Comparison of ENCODE assay signal across 11 cellular contexts in the genomic region with DNA sequence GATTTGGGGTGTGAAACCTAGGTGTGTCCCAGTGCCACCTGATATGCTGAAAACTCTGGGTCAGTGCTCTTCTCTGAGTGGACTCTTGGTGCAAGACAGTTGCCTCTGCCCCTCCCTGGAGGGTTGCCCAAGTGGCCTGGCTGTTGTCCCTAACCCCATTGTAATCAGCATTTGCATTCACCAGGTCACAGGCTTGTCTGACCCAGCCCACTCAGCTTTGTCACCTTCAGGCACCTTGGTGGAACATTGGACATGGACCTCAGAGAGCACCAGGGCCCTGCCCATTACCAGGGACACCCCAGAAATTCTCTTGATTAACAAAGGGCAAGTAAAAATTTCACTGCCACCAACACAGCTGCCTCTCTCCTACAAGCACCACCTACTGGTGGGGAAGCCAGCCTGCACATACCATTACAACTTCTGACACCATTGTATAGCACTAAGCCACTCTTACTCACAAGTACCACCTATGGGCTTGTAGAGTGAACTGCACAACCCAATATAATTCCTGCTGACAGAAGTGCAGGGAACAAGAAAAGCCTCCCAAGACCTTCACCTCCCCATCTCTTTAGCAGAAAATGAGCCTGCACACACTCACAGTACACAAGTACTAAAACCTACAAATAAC.
DNase-seq lines count a peak whose midpoint lies in the region; ATAC-seq and TF ChIP-seq lines count a peak whose summit lies in the region.
"Had no signal": no experiment of that assay in that cellular context is flagged by ENCODE, and none has a peak within 500 bp of the region (broad histone marks: within the 10 kb centered on the region; RNA-seq: fewer than 3 reads in every experiment).

No MANE protein-coding gene starts in this region.

- TF ChIP-seq POLR2A in Peyer's patch (IDR thresholded peaks at IDR 0.05) = no peak

- no peaks in the 10 kb centered on the region for H3K4me1 ChIP-seq in OCI-LY1 (ENCODE audit: insufficient read depth, low read length, severe bottlenecking)
- H3K4me1 ChIP-seq in left lung = no peaks in the 10 kb centered on the region
- no peaks in the 10 kb centered on the region for H3K4me1 ChIP-seq in Peyer's patch

- POLR2A ChIA-PET in HEK293T (lab: Yijun Ruan, JAX) = no interaction called here

- no peak overlapping the region for H2AFZ ChIP-seq in OCI-LY1 (ENCODE audit: low read length)

- CTCF ChIA-PET in HEK293T (lab: Yijun Ruan, JAX) = no interaction called here

- H3K79me2 ChIP-seq in OCI-LY1 (ENCODE audit: insufficient read depth, low read length) = no peaks in the 10 kb centered on the region

- intact Hi-C loops in left lung (cut with DNase I) = no loop called here

- TF ChIP-seq CTCF in GM12875 (IDR thresholded peaks at IDR 0.05; ENCODE audit: borderline replicate concordance, insufficient read depth, low read depth, low read length) = peak; percentile 41; the same call in 1 of the 2 replicates
- peak; percentile 50 for TF ChIP-seq CTCF in OCI-LY1 (IDR thresholded peaks at IDR 0.05; ENCODE audit: low read length)
- no peak for TF ChIP-seq CTCF in omental fat pad (IDR thresholded peaks at IDR 0.05)
- no peak for TF ChIP-seq CTCF in left lung (IDR thresholded peaks at IDR 0.05)
- TF ChIP-seq CTCF in Peyer's patch (IDR thresholded peaks at IDR 0.05) = no peak

- no peaks in the 10 kb centered on the region for H3F3A ChIP-seq in OCI-LY1 (ENCODE audit: insufficient read depth, low read length)

- H3K4me3 ChIP-seq in GM12875 (ENCODE audit: low read depth, low read length) (no peak overlapping the region), OCI-LY1 (ENCODE audit: low read depth, low read length, poor library complexity, severe bottlenecking) (no peak overlapping the region), left lung (no peak overlapping the region), Peyer's patch (no peak overlapping the region)

- no peak overlapping the region for H3K4me2 ChIP-seq in OCI-LY1 (ENCODE audit: low read length)

- no peaks in the 10 kb centered on the region for H3K36me3 ChIP-seq in OCI-LY1 (ENCODE audit: insufficient read depth, low read length)
- no peaks in the 10 kb centered on the region for H3K36me3 ChIP-seq in left lung
- H3K36me3 ChIP-seq in Peyer's patch = no peaks in the 10 kb centered on the region

- H3K9ac ChIP-seq in OCI-LY1 (ENCODE audit: low read length) = no peak overlapping the region

- ATAC-seq in omental fat pad (ENCODE audit: low FRiP score) (no peak), left lung (no peak)

- DNase-seq in HEK293T (ENCODE audit: extremely low spot score) (peak; percentile 22), iPS-NIHi7 (ENCODE audit: extremely low spot score) (peak; percentile 60), omental fat pad (ENCODE audit: low spot score) (no peak), left lung (no peak), nucleus accumbens (lab: John Stamatoyannopoulos, UW) (no peak), Peyer's patch (no peak)
- DNase-seq: mesenchymal stem cell; stimulated activated CD4-positive, alpha-beta T cell treated with anti-CD3 and anti-CD28 coated beads, Interleukin-12 subunit alpha, Interleukin-12 subunit beta, amount 100 ng/mL, for 4 hours; substantia nigra had no signal

- no peaks in the 10 kb centered on the region for H4K20me1 ChIP-seq in OCI-LY1 (ENCODE audit: insufficient read depth, low read length)

- H3K27me3 ChIP-seq in OCI-LY1 (ENCODE audit: insufficient read depth, low read length) (no peaks in the 10 kb centered on the region), left lung (no peaks in the 10 kb centered on the region), Peyer's patch (no peaks in the 10 kb centered on the region)

- 0 out of 2 replicates have a peak, but pooled peaks cover 2% of the 10 kb centered on the region for H3K9me3 ChIP-seq in OCI-LY1 (ENCODE audit: low read length)
- H3K9me3 ChIP-seq in left lung = peaks cover 0 to 32% of the 10 kb centered on the region in 2 donors
- H3K9me3 ChIP-seq in Peyer's patch = no peaks in the 10 kb centered on the region

- no peaks in the 10 kb centered on the region for H3K9me2 ChIP-seq in OCI-LY1 (ENCODE audit: low read depth, low read length)

- H3K27ac ChIP-seq in OCI-LY1 (ENCODE audit: low read depth, low read length, poor library complexity, severe bottlenecking) = no peak overlapping the region
- H3K27ac ChIP-seq in left lung = no peak overlapping the region
- no peak overlapping the region for H3K27ac ChIP-seq in Peyer's patch

TF ChIP-seq in HEK293T, 16 proteins besides CTCF, POLR2A, EP300 and RAD21:
- TF ChIP-seq NFRKB (IDR thresholded peaks at IDR 0.05) (no peak), ZNF384 (IDR thresholded peaks at IDR 0.05) (no peak), LEF1 (IDR thresholded peaks at IDR 0.05; ENCODE audit: borderline replicate concordance) (no peak), HDGF (IDR thresholded peaks at IDR 0.05; ENCODE audit: borderline replicate concordance) (no peak), FOXA1 (IDR thresholded peaks at IDR 0.05) (no peak), BHLHE40 (IDR thresholded peaks at IDR 0.05; ENCODE audit: borderline replicate concordance) (no peak), ELF4 (IDR thresholded peaks at IDR 0.05) (no peak), FOXK2 (IDR thresholded peaks at IDR 0.05) (no peak), CTBP1 (IDR thresholded peaks at IDR 0.05; ENCODE audit: borderline replicate concordance) (no peak), SP1 (IDR thresholded peaks at IDR 0.05) (no peak), L3MBTL2 (conservative IDR thresholded peaks at IDR 0.05) (no peak), FOXM1 (IDR thresholded peaks at IDR 0.05; ENCODE audit: borderline replicate concordance) (no peak), SUZ12 (IDR thresholded peaks at IDR 0.05) (no peak)

Comparison
In these comparisons a context has a peak if more than half of its experiments do, and no peak if none do; other contexts are left out.
1. CTCF ChIP-seq: peak in GM12875 (single experiment) and OCI-LY1 (single experiment); none in omental fat pad (0 of 3), left lung (0 of 2) and Peyer's patch (0 of 6).
2. DNase-seq: peak in HEK293T (single experiment) and iPS-NIHi7 (single experiment); none in omental fat pad (single experiment), left lung (0 of 2), nucleus accumbens (0 of 56) and Peyer's patch (0 of 3).